ENCODE assay signal across 12 cellular contexts in genomic region chr16:58235663-58236062, GRCh38. TPM values are rescaled to one million over a fixed set of nuclear protein-coding genes. Genes with fewer than 3 reads are reported as not detected.
DNase-seq lines count a peak whose midpoint lies in the region; ATAC-seq and TF ChIP-seq lines count a peak whose summit lies in the region.
"Had no signal": no experiment of that assay in that cellular context is flagged by ENCODE, and none has a peak within 500 bp of the region (broad histone marks: within the 10 kb centered on the region; RNA-seq: fewer than 3 reads in every experiment).

No MANE protein-coding gene starts in this region.

- no peaks in the 10 kb centered on the region for H3K9me3 ChIP-seq in breast epithelium
- H3K9me3 ChIP-seq in WERI-Rb-1 (ENCODE audit: severe bottlenecking), result no peaks in the 10 kb centered on the region
- H3K9me3 ChIP-seq in iPS-15b (ENCODE audit: control insufficient read depth, insufficient read depth, low read length), result no peaks in the 10 kb centered on the region
- H3K9me3 ChIP-seq in gastroesophageal sphincter, result no peaks in the 10 kb centered on the region

- H3K4me3 Mint-ChIP-seq in MCF 10A (ENCODE audit: unreplicated experiment), result peak overlapping the region; percentile 77
- H3K4me3 Mint-ChIP-seq in stimulated activated naive CD8-positive, alpha-beta T cell treated with anti-CD3 and anti-CD28 coated beads, Interleukin-15, amount 100 ng/mL, for 72 hours, result peak overlapping the region; percentile 86 to 89

- 29 to 34% methylated on average over 3 of the region's 3 CpGs for WGBS in gastroesophageal sphincter (ENCODE audit: low coverage in 1 of 2), 2 donors

- peaks cover 45% of the 10 kb centered on the region for H3K27me3 Mint-ChIP-seq in MCF 10A (ENCODE audit: insufficient read depth, unreplicated experiment)
- peaks cover 61% of the 10 kb centered on the region for H3K27me3 Mint-ChIP-seq in stimulated activated naive CD8-positive, alpha-beta T cell treated with anti-CD3 and anti-CD28 coated beads, Interleukin-15, amount 100 ng/mL, for 72 hours

- H3K4me1 Mint-ChIP-seq in MCF 10A (ENCODE audit: insufficient read depth, unreplicated experiment), result peaks cover 8% of the 10 kb centered on the region
- peaks cover 15% of the 10 kb centered on the region for H3K4me1 Mint-ChIP-seq in stimulated activated naive CD8-positive, alpha-beta T cell treated with anti-CD3 and anti-CD28 coated beads, Interleukin-15, amount 100 ng/mL, for 72 hours

- CTCF ChIA-PET in MCF 10A (lab: Yijun Ruan, JAX), result interaction anchor here (0.5 kb wide), 1 partner anchor 179 kb away, joined by 3 read pairs; no protein-coding TSS in a partner anchor

- TF ChIP-seq CTCF in MCF 10A (IDR thresholded peaks at IDR 0.05; ENCODE audit: unreplicated experiment) (no peak), breast epithelium (IDR thresholded peaks at IDR 0.05) (no peak), WERI-Rb-1 (IDR thresholded peaks at IDR 0.05; ENCODE audit: low read depth, low read length) (no peak), gastroesophageal sphincter (IDR thresholded peaks at IDR 0.05) (no peak)

- no peak for DNase-seq in MCF 10A (ENCODE audit: unreplicated experiment)
- DNase-seq in breast epithelium (ENCODE audit: low spot score in 2 of 2), result no peak
- DNase-seq in WERI-Rb-1, result no peak
- no peak for DNase-seq in stimulated activated naive CD8-positive, alpha-beta T cell treated with anti-CD3 and anti-CD28 coated beads, Interleukin-15, amount 100 ng/mL, for 72 hours
- DNase-seq in HK-2 (ENCODE audit: unreplicated experiment), result no peak
- DNase-seq in COLO668 (lab: John Stamatoyannopoulos, UW; ENCODE audit: unreplicated experiment), result no peak
- DNase-seq: cortex of kidney, NCI-H1436 treated with DMSO at 0.1 percent for 48 hours had no signal

- BruUV-seq in MCF 10A (replicated peaks; lab: Mats Ljungman, UMichigan), result no TSS peak

- H3K36me3 Mint-ChIP-seq in MCF 10A (ENCODE audit: insufficient read depth, unreplicated experiment), result no peaks in the 10 kb centered on the region

- no peaks in the 10 kb centered on the region for H3K36me3 ChIP-seq in breast epithelium
- no peaks in the 10 kb centered on the region for H3K36me3 ChIP-seq in WERI-Rb-1
- H3K36me3 ChIP-seq in iPS-15b (ENCODE audit: control insufficient read depth, insufficient read depth, low read length), result no peaks in the 10 kb centered on the region
- no peaks in the 10 kb centered on the region for H3K36me3 ChIP-seq in gastroesophageal sphincter

- no peaks in the 10 kb centered on the region for H3K4me1 ChIP-seq in breast epithelium
- H3K4me1 ChIP-seq in iPS-15b (ENCODE audit: control insufficient read depth, insufficient read depth, low read length), result peaks cover 3% of the 10 kb centered on the region
- peaks cover 0 to 11% (median 0%) of the 10 kb centered on the region in 3 donors for H3K4me1 ChIP-seq in gastroesophageal sphincter

- TF ChIP-seq POLR2A in breast epithelium (IDR thresholded peaks at IDR 0.05) (no peak), gastroesophageal sphincter (IDR thresholded peaks at IDR 0.05) (no peak)

- H3K9me3 Mint-ChIP-seq in MCF 10A (ENCODE audit: unreplicated experiment), result no peaks in the 10 kb centered on the region
- H3K9me3 Mint-ChIP-seq in stimulated activated naive CD8-positive, alpha-beta T cell treated with anti-CD3 and anti-CD28 coated beads, Interleukin-15, amount 100 ng/mL, for 72 hours, result no peaks in the 10 kb centered on the region

- no peak overlapping the region for H3K9ac ChIP-seq in iPS-15b (ENCODE audit: low read depth, low read length)

- H3K27ac ChIP-seq in breast epithelium, result no peak overlapping the region
- peak overlapping the region; percentile 62 for H3K27ac ChIP-seq in WERI-Rb-1
- H3K27ac ChIP-seq in gastroesophageal sphincter, result no peak overlapping the region
- H3K27ac ChIP-seq: HL-60 had no signal

- H3K27me3 ChIP-seq in breast epithelium (peaks cover 0 to 3% of the 10 kb centered on the region in 2 donors), WERI-Rb-1 (ENCODE audit: insufficient read depth, low read depth, severe bottlenecking) (no peaks in the 10 kb centered on the region), iPS-15b (ENCODE audit: control insufficient read depth, insufficient read depth, low read length) (peaks cover 3% of the 10 kb centered on the region), gastroesophageal sphincter (peaks cover 14% of the 10 kb centered on the region)

- TF ChIP-seq EP300 in gastroesophageal sphincter (IDR thresholded peaks at IDR 0.05), result no peak

- no peak overlapping the region for H3K27ac Mint-ChIP-seq in MCF 10A (ENCODE audit: low read depth, unreplicated experiment)
- no peak overlapping the region for H3K27ac Mint-ChIP-seq in stimulated activated naive CD8-positive, alpha-beta T cell treated with anti-CD3 and anti-CD28 coated beads, Interleukin-15, amount 100 ng/mL, for 72 hours

- POLR2A ChIA-PET in MCF 10A (lab: Yijun Ruan, JAX), result interaction anchor here (0.6 to 1.2 kb wide), 4 partner anchors 10 to 209 kb away, joined by 3 to 4 read pairs (median 3); a partner anchor contains a TSS

- intact Hi-C loops in MCF 10A (cut with micrococcal nuclease) (no loop called here), breast epithelium (cut with DNase I; ENCODE audit: low total_unique reads) (no loop called here)

- no peak for ATAC-seq in stimulated activated naive CD8-positive, alpha-beta T cell treated with anti-CD3 and anti-CD28 coated beads, Interleukin-15, amount 100 ng/mL, for 72 hours
- ATAC-seq in gastroesophageal sphincter, result no peak

- H3K4me3 ChIP-seq in breast epithelium (peak overlapping the region in 1 of 3 donors; percentile 65), WERI-Rb-1 (ENCODE audit: low read depth, low read length) (peak overlapping the region; percentile 71), iPS-15b (ENCODE audit: low read depth, low read length) (peak overlapping the region; percentile 71), gastroesophageal sphincter (no peak overlapping the region)

RNA-seq across cellular contexts. Expression of gene CSNK2A2, which starts 37.8 kb away (rescaled TPM):
- total RNA-seq in MCF 10A (2022) (91.7 and 97.2 TPM in 2 replicates), breast epithelium (10 to 100 TPM; 25.6 to 47.7 (median 29.4) TPM), gastroesophageal sphincter (10 to 100 TPM; 34.3 to 54.4 (median 39.0) TPM)

RNA-seq across cellular contexts. Expression of gene PRSS54, which starts 59.2 kb away (rescaled TPM):
- total RNA-seq in MCF 10A (2022), result not detected in 2 replicates
- total RNA-seq in breast epithelium, result not detected
- not detected for total RNA-seq in gastroesophageal sphincter
- total RNA-seq: glomerular endothelial cell had no signal

Comparison
In these comparisons a context has a peak if more than half of its experiments do, and no peak if none do; other contexts are left out.
1. H3K4me3 ChIP-seq: peak in WERI-Rb-1 (single experiment) and iPS-15b (single experiment); none in gastroesophageal sphincter (0 of 2).